ENCODE assay signal across 1 cellular context in genomic region chr5:141874262-141874964, GRCh38.
TF ChIP-seq lines count a peak whose summit lies in the region.

No MANE protein-coding gene starts in this region.

TF ChIP-seq in HepG2, 621 proteins besides CTCF, POLR2A, EP300 and RAD21 (continued from another document and continues in another):
- TF ChIP-seq ARID5B (CRISPR knock-in tag; IDR thresholded peaks at IDR 0.05) (peak; percentile 76; the same call in 1 of the 2 replicates), MIXL1 (CRISPR knock-in tag; IDR thresholded peaks at IDR 0.05) (no peak), CBX2 (IDR thresholded peaks at IDR 0.05; ENCODE audit: low read depth, low read length) (no peak), CBX2 (CRISPR knock-in tag; IDR thresholded peaks at IDR 0.05; ENCODE audit: low read depth) (0 out of 2 replicates have a peak, but pooled peaks have one; percentile 68), ZBTB20 (CRISPR knock-in tag; IDR thresholded peaks at IDR 0.05; ENCODE audit: borderline replicate concordance, low read depth) (0 out of 2 replicates have a peak, but pooled peaks have one; percentile 26), MAF1 (CRISPR knock-in tag; IDR thresholded peaks at IDR 0.05; ENCODE audit: borderline replicate concordance) (no peak), ZBTB3 (CRISPR knock-in tag; IDR thresholded peaks at IDR 0.05; ENCODE audit: borderline replicate concordance, low read depth) (no peak), KLF13 (CRISPR knock-in tag; IDR thresholded peaks at IDR 0.05) (no peak), PBX3 (CRISPR knock-in tag; IDR thresholded peaks at IDR 0.05; ENCODE audit: borderline replicate concordance) (no peak), ZKSCAN1 (IDR thresholded peaks at IDR 0.05; ENCODE audit: low read length) (no peak), BRD4 (CRISPR knock-in tag; IDR thresholded peaks at IDR 0.05) (no peak), CBFB (CRISPR knock-in tag; IDR thresholded peaks at IDR 0.05) (no peak), ZSCAN31 (CRISPR knock-in tag; IDR thresholded peaks at IDR 0.05; ENCODE audit: low read depth) (no peak), FOXA3 (CRISPR knock-in tag; IDR thresholded peaks at IDR 0.05) (peak; percentile 27; the same call in 1 of the 2 replicates), THAP7 (CRISPR knock-in tag; IDR thresholded peaks at IDR 0.05) (no peak), ZBTB21 (CRISPR knock-in tag; IDR thresholded peaks at IDR 0.05) (no peak), THAP11 (CRISPR knock-in tag; IDR thresholded peaks at IDR 0.05) (no peak), SRY (CRISPR knock-in tag; IDR thresholded peaks at IDR 0.05) (no peak), KLF15 (CRISPR knock-in tag; IDR thresholded peaks at IDR 0.05; ENCODE audit: borderline replicate concordance) (no peak), FOXC1 (CRISPR knock-in tag; IDR thresholded peaks at IDR 0.05; ENCODE audit: borderline replicate concordance) (no peak), ZNF891 (CRISPR knock-in tag; IDR thresholded peaks at IDR 0.05) (no peak), ZNF432 (CRISPR knock-in tag; IDR thresholded peaks at IDR 0.05; ENCODE audit: borderline replicate concordance) (no peak), PREB (CRISPR knock-in tag; IDR thresholded peaks at IDR 0.05) (no peak), FOXO1 (CRISPR knock-in tag; IDR thresholded peaks at IDR 0.05) (peak; percentile 46; the same call in 1 of the 2 replicates), ZBTB7B (CRISPR knock-in tag; IDR thresholded peaks at IDR 0.05) (peak; percentile 60; the same call in 1 of the 2 replicates), ZNF572 (CRISPR knock-in tag; IDR thresholded peaks at IDR 0.05) (no peak), JUNB (CRISPR knock-in tag; IDR thresholded peaks at IDR 0.05; ENCODE audit: borderline replicate concordance) (no peak), ZNF605 (CRISPR knock-in tag; IDR thresholded peaks at IDR 0.05) (no peak), ZNF331 (CRISPR knock-in tag; IDR thresholded peaks at IDR 0.05) (no peak), RBM22 (optimal IDR thresholded peaks at IDR 0.05; ENCODE audit: low read length) (no peak), ZNF629 (CRISPR knock-in tag; conservative IDR thresholded peaks at IDR 0.05) (no peak), ARID4A (CRISPR knock-in tag; IDR thresholded peaks at IDR 0.05; ENCODE audit: borderline replicate concordance) (no peak; the same call in 1 of the 2 replicates), ZSCAN21 (CRISPR knock-in tag; IDR thresholded peaks at IDR 0.05; ENCODE audit: borderline replicate concordance) (no peak), PHF8 (CRISPR knock-in tag; IDR thresholded peaks at IDR 0.05) (no peak), ZNF292 (CRISPR knock-in tag; IDR thresholded peaks at IDR 0.05; ENCODE audit: borderline replicate concordance, low read depth) (peak; percentile 34; the same call in 1 of the 2 replicates)
- TF ChIP-seq, protein P1, sequence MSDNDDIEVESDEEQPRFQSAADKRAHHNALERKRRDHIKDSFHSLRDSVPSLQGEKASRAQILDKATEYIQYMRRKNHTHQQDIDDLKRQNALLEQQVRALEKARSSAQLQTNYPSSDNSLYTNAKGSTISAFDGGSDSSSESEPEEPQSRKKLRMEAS (IDR thresholded peaks at IDR 0.05), result no peak
- TF ChIP-seq, protein P2, sequence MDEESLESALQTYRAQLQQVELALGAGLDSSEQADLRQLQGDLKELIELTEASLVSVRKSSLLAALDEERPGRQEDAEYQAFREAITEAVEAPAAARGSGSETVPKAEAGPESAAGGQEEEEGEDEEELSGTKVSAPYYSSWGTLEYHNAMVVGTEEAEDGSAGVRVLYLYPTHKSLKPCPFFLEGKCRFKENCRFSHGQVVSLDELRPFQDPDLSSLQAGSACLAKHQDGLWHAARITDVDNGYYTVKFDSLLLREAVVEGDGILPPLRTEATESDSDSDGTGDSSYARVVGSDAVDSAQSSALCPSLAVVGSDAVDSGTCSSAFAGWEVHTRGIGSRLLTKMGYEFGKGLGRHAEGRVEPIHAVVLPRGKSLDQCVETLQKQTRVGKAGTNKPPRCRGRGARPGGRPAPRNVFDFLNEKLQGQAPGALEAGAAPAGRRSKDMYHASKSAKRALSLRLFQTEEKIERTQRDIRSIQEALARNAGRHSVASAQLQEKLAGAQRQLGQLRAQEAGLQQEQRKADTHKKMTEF (CRISPR knock-in tag; IDR thresholded peaks at IDR 0.05), result peak; percentile 43; the same call in 1 of the 2 replicates
- TF ChIP-seq, protein P3, sequence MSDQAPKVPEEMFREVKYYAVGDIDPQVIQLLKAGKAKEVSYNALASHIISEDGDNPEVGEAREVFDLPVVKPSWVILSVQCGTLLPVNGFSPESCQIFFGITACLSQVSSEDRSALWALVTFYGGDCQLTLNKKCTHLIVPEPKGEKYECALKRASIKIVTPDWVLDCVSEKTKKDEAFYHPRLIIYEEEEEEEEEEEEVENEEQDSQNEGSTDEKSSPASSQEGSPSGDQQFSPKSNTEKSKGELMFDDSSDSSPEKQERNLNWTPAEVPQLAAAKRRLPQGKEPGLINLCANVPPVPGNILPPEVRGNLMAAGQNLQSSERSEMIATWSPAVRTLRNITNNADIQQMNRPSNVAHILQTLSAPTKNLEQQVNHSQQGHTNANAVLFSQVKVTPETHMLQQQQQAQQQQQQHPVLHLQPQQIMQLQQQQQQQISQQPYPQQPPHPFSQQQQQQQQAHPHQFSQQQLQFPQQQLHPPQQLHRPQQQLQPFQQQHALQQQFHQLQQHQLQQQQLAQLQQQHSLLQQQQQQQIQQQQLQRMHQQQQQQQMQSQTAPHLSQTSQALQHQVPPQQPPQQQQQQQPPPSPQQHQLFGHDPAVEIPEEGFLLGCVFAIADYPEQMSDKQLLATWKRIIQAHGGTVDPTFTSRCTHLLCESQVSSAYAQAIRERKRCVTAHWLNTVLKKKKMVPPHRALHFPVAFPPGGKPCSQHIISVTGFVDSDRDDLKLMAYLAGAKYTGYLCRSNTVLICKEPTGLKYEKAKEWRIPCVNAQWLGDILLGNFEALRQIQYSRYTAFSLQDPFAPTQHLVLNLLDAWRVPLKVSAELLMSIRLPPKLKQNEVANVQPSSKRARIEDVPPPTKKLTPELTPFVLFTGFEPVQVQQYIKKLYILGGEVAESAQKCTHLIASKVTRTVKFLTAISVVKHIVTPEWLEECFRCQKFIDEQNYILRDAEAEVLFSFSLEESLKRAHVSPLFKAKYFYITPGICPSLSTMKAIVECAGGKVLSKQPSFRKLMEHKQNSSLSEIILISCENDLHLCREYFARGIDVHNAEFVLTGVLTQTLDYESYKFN (CRISPR knock-in tag; conservative IDR thresholded peaks at IDR 0.05), result peak; percentile 79
- TF ChIP-seq, protein P4, sequence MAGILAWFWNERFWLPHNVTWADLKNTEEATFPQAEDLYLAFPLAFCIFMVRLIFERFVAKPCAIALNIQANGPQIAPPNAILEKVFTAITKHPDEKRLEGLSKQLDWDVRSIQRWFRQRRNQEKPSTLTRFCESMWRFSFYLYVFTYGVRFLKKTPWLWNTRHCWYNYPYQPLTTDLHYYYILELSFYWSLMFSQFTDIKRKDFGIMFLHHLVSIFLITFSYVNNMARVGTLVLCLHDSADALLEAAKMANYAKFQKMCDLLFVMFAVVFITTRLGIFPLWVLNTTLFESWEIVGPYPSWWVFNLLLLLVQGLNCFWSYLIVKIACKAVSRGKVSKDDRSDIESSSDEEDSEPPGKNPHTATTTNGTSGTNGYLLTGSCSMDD (CRISPR knock-in tag; IDR thresholded peaks at IDR 0.05), result no peak
